In genomic region chr18:26335139-26335933, GRCh38 we compare ENCODE assay signal across 13 cellular contexts.
A peak's percentile ranks its signal among the peaks of the same experiment; 100 is the strongest.
DNase-seq lines count a peak whose midpoint lies in the region; FAIRE-seq and TF ChIP-seq lines count a peak whose summit lies in the region.
"Had no signal": no experiment of that assay in that cellular context is flagged by ENCODE, and none has a peak within 500 bp of the region (broad histone marks: within the 10 kb centered on the region; RNA-seq: fewer than 3 reads in every experiment).

No MANE protein-coding gene starts in this region.

- no peaks in the 10 kb centered on the region for H3K27me3 ChIP-seq in left ventricle myocardium inferior (ENCODE audit: low read depth)
- H3K27me3 ChIP-seq: ascending aorta; BLaER1 treated with 17β-estradiol and CSF1 and Interleukin-3, amounts not matched to agents 10 nM and 100 nM had no signal

- no peaks in the 10 kb centered on the region for H3K36me3 ChIP-seq in left ventricle myocardium inferior
- H3K36me3 ChIP-seq: ascending aorta had no signal

- H3K4me3 ChIP-seq in astrocyte of the spinal cord (ENCODE audit: low read depth, low read length) = no peak overlapping the region
- H3K4me3 ChIP-seq in left ventricle myocardium inferior = no peak overlapping the region
- H3K4me3 ChIP-seq: ascending aorta; BLaER1 treated with 17β-estradiol and CSF1 and Interleukin-3, amounts not matched to agents 10 nM and 100 nM had no signal

- intact Hi-C loops in left ventricle myocardium inferior (cut with micrococcal nuclease) = no loop called here

- H3K9me3 ChIP-seq in left ventricle myocardium inferior (replicated peaks) = no peaks in the 10 kb centered on the region
- H3K9me3 ChIP-seq: ascending aorta; BLaER1 treated with 17β-estradiol and CSF1 and Interleukin-3, amounts not matched to agents 10 nM and 100 nM had no signal

- DNase-seq in EH (ENCODE audit: low read depth) = peak; percentile 53
- peak; percentile 15 for DNase-seq in astrocyte of the spinal cord (ENCODE audit: low read depth, low spot score)
- no peak for DNase-seq in left ventricle myocardium inferior
- peak; percentile 29 for DNase-seq in pons (ENCODE audit: low spot score)
- DNase-seq in activated T-cell treated with anti-CD3 and anti-CD28 coated beads for 4 hours = no peak
- DNase-seq in HTR-8/SVneo (ENCODE audit: insufficient read length, low spot score) = no peak
- no peak for DNase-seq in HK-2 (ENCODE audit: unreplicated experiment)
- no peak for DNase-seq in kidney glomerular epithelial cell (lab: John Stamatoyannopoulos, UW)
- DNase-seq: activated CD4-positive, alpha-beta T cell treated with anti-CD3 and anti-CD28 coated beads for 4 hours; stimulated activated CD8-positive, alpha-beta memory T cell treated with anti-CD3 and anti-CD28 coated beads, Interleukin-4, amount 100 ng/mL, for 48 hours had no signal

- peaks cover 19% of the 10 kb centered on the region for H3K4me1 ChIP-seq in left ventricle myocardium inferior
- H3K4me1 ChIP-seq: ascending aorta; BLaER1 treated with 17β-estradiol and CSF1 and Interleukin-3, amounts not matched to agents 10 nM and 100 nM had no signal

- no peak for FAIRE-seq in HTR-8/SVneo (lab: Jason Lieb, UNC)
- FAIRE-seq: GM18507 had no signal

- in situ Hi-C loops in astrocyte of the spinal cord (cut with HindIII; ENCODE audit: low sequenced_read_pairs) = no loop called here

- peak overlapping the region; percentile 61 for H3K27ac ChIP-seq in left ventricle myocardium inferior (replicated peaks)
- H3K27ac ChIP-seq: ascending aorta; BLaER1 treated with 17β-estradiol and CSF1 and Interleukin-3, amounts not matched to agents 10 nM and 100 nM had no signal

- TF ChIP-seq CTCF in astrocyte of the spinal cord (IDR thresholded peaks at IDR 0.05; ENCODE audit: low read depth, low read length) = no peak
- TF ChIP-seq CTCF in left ventricle myocardium inferior (IDR thresholded peaks at IDR 0.05; ENCODE audit: borderline replicate concordance) = no peak

Comparison
In these comparisons a context has a peak if more than half of its experiments do, and no peak if none do; other contexts are left out.
1. DNase-seq: peak in EH (single experiment), astrocyte of the spinal cord (single experiment) and pons (single experiment); none in left ventricle myocardium inferior (single experiment), activated T-cell treated with anti-CD3 and anti-CD28 coated beads for 4 hours (single experiment), HTR-8/SVneo (single experiment), HK-2 (single experiment) and kidney glomerular epithelial cell (single experiment).